ENCODE assay signal across 8 cellular contexts in the genomic region with DNA sequence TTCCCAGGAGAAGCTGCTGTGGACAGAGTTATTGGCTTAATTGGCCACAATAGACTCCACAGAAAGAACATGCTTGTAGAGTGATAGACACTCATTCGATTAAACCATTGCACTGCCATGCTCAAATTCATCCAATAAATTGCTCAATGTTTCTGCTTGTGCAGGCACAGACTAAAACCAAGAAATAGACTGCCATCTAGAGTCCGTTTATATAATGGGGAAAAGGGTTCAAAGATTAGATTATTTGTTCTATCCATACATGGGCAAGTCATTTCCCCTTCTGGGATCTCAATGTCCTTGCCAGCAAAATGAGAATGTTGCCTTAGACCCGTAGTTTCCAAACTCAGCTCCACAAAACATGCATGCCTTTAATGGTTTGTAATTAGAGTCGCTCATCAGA. TPM values are rescaled to one million over a fixed set of nuclear protein-coding genes. Genes with fewer than 3 reads are reported as not detected.
DNase-seq lines count a peak whose midpoint lies in the region; ATAC-seq, FAIRE-seq and TF ChIP-seq lines count a peak whose summit lies in the region.

No MANE protein-coding gene starts in this region.

- H3K27me3 ChIP-seq in DOHH2 (ENCODE audit: control insufficient read depth, low read length) (no peaks in the 10 kb centered on the region), SK-N-SH (ENCODE audit: insufficient read depth) (no peaks in the 10 kb centered on the region; the same call in 1 of the 2 replicates), heart right ventricle (peaks cover 0 to 7% (median 0%) of the 10 kb centered on the region in 7 donors)

- TF ChIP-seq EP300 in SK-N-SH (IDR thresholded peaks at IDR 0.05; ENCODE audit: borderline replicate concordance in 1 of 2, low read depth in 1 of 2, low read length in 1 of 2): no peak

- H4K20me1 ChIP-seq in DOHH2 (ENCODE audit: control insufficient read depth, insufficient read depth, low read depth, low read length): no peaks in the 10 kb centered on the region
- no peaks in the 10 kb centered on the region for H4K20me1 ChIP-seq in SK-N-SH (ENCODE audit: insufficient read depth)

- peak; percentile 60 for DNase-seq in LHCN-M2 (ENCODE audit: low read depth)
- peak; percentile 45 for DNase-seq in SK-N-SH
- no peak for DNase-seq in heart right ventricle
- peak; percentile 13 for DNase-seq in urothelium cell line (ENCODE audit: low spot score)
- DNase-seq in stimulated activated CD8-positive, alpha-beta memory T cell treated with anti-CD3 and anti-CD28 coated beads, Interleukin-4, amount 100 ng/mL, for 48 hours: no peak

- 18% methylated on average over 4 of the region's 4 CpGs for WGBS in SK-N-SH (ENCODE audit: low lambda C conversion rate)
- 20 to 23% methylated on average over 4 of the region's 4 CpGs for WGBS in heart right ventricle, 2 donors

- POLR2A ChIA-PET in SK-N-SH (lab: Yijun Ruan, JAX): interaction anchor here (0.5 kb wide), 1 partner anchor 12 kb away, joined by 3 read pairs; no protein-coding TSS in a partner anchor

- H2AFZ ChIP-seq in SK-N-SH (ENCODE audit: low read depth): peak overlapping the region; percentile 60; the same call in 1 of the 2 replicates

- H3K9me3 ChIP-seq in DOHH2 (ENCODE audit: control insufficient read depth, insufficient read depth, low read length): no peaks in the 10 kb centered on the region
- no peaks in the 10 kb centered on the region for H3K9me3 ChIP-seq in SK-N-SH
- no peaks in the 10 kb centered on the region for H3K9me3 ChIP-seq in heart right ventricle

- ATAC-seq in heart right ventricle (peak in 3 of 8 donors; percentile 34 to 42 (median 38)), HG03469 (IDR thresholded peaks at IDR 0.05; ENCODE audit: unreplicated experiment) (no peak)
- ATAC-seq in activated CD4-positive, CD25-positive, alpha-beta regulatory T cell treated with anti-CD3 and anti-CD28 coated beads, Interleukin-2, amount 50 U/mL, for 24 hours: no peak

- H3K4me3 ChIP-seq in DOHH2 (ENCODE audit: low read length) (no peak overlapping the region), SK-N-SH (ENCODE audit: low read depth in 2 of 2, low read length in 1 of 2) (no peak overlapping the region), heart right ventricle (no peak overlapping the region)

- H3F3A ChIP-seq in DOHH2 (ENCODE audit: control insufficient read depth, insufficient read depth) (no peaks in the 10 kb centered on the region), SK-N-SH (replicated peaks; ENCODE audit: insufficient read depth) (peaks cover 3% of the 10 kb centered on the region)

- TF ChIP-seq RAD21 in SK-N-SH (IDR thresholded peaks at IDR 0.05; ENCODE audit: low read length): peak; percentile 76

- H3K9me2 ChIP-seq in DOHH2 (replicated peaks; ENCODE audit: control insufficient read depth, low read length): no peaks in the 10 kb centered on the region
- no peaks in the 10 kb centered on the region for H3K9me2 ChIP-seq in SK-N-SH

- FAIRE-seq in urothelium cell line (lab: Jason Lieb, UNC): no peak

- no peak overlapping the region for H3K27ac ChIP-seq in DOHH2 (ENCODE audit: low read depth, low read length)
- no peak overlapping the region for H3K27ac ChIP-seq in SK-N-SH (ENCODE audit: low read depth in 2 of 2, low read length in 1 of 2)
- H3K27ac ChIP-seq in heart right ventricle: peak overlapping the region in 2 of 10 donors; percentile 40 to 43

- TF ChIP-seq CTCF in DOHH2 (IDR thresholded peaks at IDR 0.05; ENCODE audit: low read depth, low read length, poor library complexity, severe bottlenecking): peak; percentile 42
- TF ChIP-seq CTCF in SK-N-SH (IDR thresholded peaks at IDR 0.05): peak; percentile 65
- peak; percentile 10 to 65 (median 49) for TF ChIP-seq CTCF in heart right ventricle (IDR thresholded peaks at IDR 0.05)

- no peak overlapping the region for H3K9ac ChIP-seq in SK-N-SH

- CTCF ChIA-PET in SK-N-SH (lab: Yijun Ruan, JAX): interaction anchor here (0.8 to 2.6 kb wide), 10 partner anchors 9 to 434 kb away, joined by 3 to 14 read pairs (median 4); no protein-coding TSS in a partner anchor

- H3K4me2 ChIP-seq in DOHH2 (ENCODE audit: low read length) (no peak overlapping the region), SK-N-SH (no peak overlapping the region)

- H3K79me2 ChIP-seq in DOHH2 (ENCODE audit: control insufficient read depth, low read length) (no peaks in the 10 kb centered on the region), SK-N-SH (ENCODE audit: insufficient read depth) (no peaks in the 10 kb centered on the region)

- H3K36me3 ChIP-seq in DOHH2 (ENCODE audit: control insufficient read depth, low read length) (no peaks in the 10 kb centered on the region), SK-N-SH (replicated peaks in 1 of 2; ENCODE audit: control insufficient read depth in 1 of 2, insufficient read depth in 2 of 2, low read length in 1 of 2) (no peaks in the 10 kb centered on the region), heart right ventricle (no peaks in the 10 kb centered on the region)

- H3K4me1 ChIP-seq in DOHH2 (ENCODE audit: control insufficient read depth, low read length) (peaks cover 7% of the 10 kb centered on the region; the same call in 1 of the 2 replicates), SK-N-SH (ENCODE audit: control insufficient read depth in 1 of 2, insufficient read depth in 2 of 2, low read depth in 1 of 2, low read length in 1 of 2) (peaks cover 0 to 9% of the 10 kb centered on the region in 2 experiments; a peak in 2 of 4 replicates), heart right ventricle (peaks cover 0 to 22% (median 4%) of the 10 kb centered on the region in 9 donors)

- intact Hi-C loops in heart right ventricle (cut with DNase I): loop anchor here in 2 of 10 donors (2.0 to 5.0 kb wide), 2 partner anchors 35 to 37 kb away; no protein-coding TSS in a partner anchor

TF ChIP-seq in SK-N-SH, 30 proteins besides CTCF, POLR2A, EP300 and RAD21:
- TF ChIP-seq SMC3 (IDR thresholded peaks at IDR 0.05; ENCODE audit: low read depth, low read length) (peak; percentile 53; the same call in 1 of the 2 replicates), ELF1 (IDR thresholded peaks at IDR 0.05) (no peak), TEAD4 (IDR thresholded peaks at IDR 0.05; ENCODE audit: borderline replicate concordance, insufficient read depth) (no peak)
- TF ChIP-seq, protein P1, sequence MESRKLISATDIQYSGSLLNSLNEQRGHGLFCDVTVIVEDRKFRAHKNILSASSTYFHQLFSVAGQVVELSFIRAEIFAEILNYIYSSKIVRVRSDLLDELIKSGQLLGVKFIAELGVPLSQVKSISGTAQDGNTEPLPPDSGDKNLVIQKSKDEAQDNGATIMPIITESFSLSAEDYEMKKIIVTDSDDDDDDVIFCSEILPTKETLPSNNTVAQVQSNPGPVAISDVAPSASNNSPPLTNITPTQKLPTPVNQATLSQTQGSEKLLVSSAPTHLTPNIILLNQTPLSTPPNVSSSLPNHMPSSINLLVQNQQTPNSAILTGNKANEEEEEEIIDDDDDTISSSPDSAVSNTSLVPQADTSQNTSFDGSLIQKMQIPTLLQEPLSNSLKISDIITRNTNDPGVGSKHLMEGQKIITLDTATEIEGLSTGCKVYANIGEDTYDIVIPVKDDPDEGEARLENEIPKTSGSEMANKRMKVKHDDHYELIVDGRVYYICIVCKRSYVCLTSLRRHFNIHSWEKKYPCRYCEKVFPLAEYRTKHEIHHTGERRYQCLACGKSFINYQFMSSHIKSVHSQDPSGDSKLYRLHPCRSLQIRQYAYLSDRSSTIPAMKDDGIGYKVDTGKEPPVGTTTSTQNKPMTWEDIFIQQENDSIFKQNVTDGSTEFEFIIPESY (IDR thresholded peaks at IDR 0.05; ENCODE audit: borderline replicate concordance, low read depth): no peak

RNA-seq across cellular contexts. Expression of a gene that starts 8.7 kb away (rescaled TPM):
- total RNA-seq in LHCN-M2 (2014; rRNA removed) (6.4 and 7.4 TPM in 2 replicates), heart right ventricle (1 to 10 TPM; 3.7 to 7.4 (median 6.4) TPM)
- polyA plus RNA-seq in LHCN-M2 (2012): 8.1 TPM
- polyA plus RNA-seq in SK-N-SH (2012; rRNA removed) (2.4 and 3.2 TPM in 2 replicates), heart right ventricle (10 to 100 TPM in 1 of 2 donors, 1 to 10 TPM in 1; 6.8 to 15.0 TPM)
- 3.3 and 3.7 TPM in 2 replicates for polyA plus RNA-seq in SK-N-SH (2012; cell fraction: cytosol; rRNA removed)
- 1.2 and 1.5 TPM in 2 replicates for polyA plus RNA-seq in SK-N-SH (2012; cell fraction: nucleus; rRNA removed)

RNA-seq across cellular contexts. Expression of a gene that starts 22.9 kb away (rescaled TPM):
- 12.4 and 19.0 TPM in 2 replicates for total RNA-seq in LHCN-M2 (2014; rRNA removed)
- 33.3 TPM for polyA plus RNA-seq in LHCN-M2 (2012)
- polyA plus RNA-seq in SK-N-SH (2012; rRNA removed): 11.4 and 17.7 TPM in 2 replicates
- polyA plus RNA-seq in SK-N-SH (2012; cell fraction: cytosol; rRNA removed): 13.7 and 17.3 TPM in 2 replicates
- polyA plus RNA-seq in SK-N-SH (2012; cell fraction: nucleus; rRNA removed): 5.7 and 6.8 TPM in 2 replicates
- total RNA-seq in heart right ventricle: 10 to 100 TPM; 11.7 to 19.7 (median 14.9) TPM
- polyA plus RNA-seq in heart right ventricle: 10 to 100 TPM; 14.7 to 23.6 TPM

RNA-seq across cellular contexts. Expression of a gene that starts 32.7 kb away (rescaled TPM):
- total RNA-seq in LHCN-M2 (2014; rRNA removed): 117 and 129 TPM in 2 replicates
- polyA plus RNA-seq in LHCN-M2 (2012): 403 TPM
- 142 and 181 TPM in 2 replicates for polyA plus RNA-seq in SK-N-SH (2012; rRNA removed)
- 92.9 and 123 TPM in 2 replicates for polyA plus RNA-seq in SK-N-SH (2012; cell fraction: cytosol; rRNA removed)
- 153 and 272 TPM in 2 replicates for polyA plus RNA-seq in SK-N-SH (2012; cell fraction: nucleus; rRNA removed)
- total RNA-seq in heart right ventricle: 100 to 1,000 TPM; 289 to 354 (median 298) TPM
- polyA plus RNA-seq in heart right ventricle: 100 to 1,000 TPM; 388 to 485 TPM

RNA-seq across cellular contexts. Expression of a gene that starts 52.5 kb away (rescaled TPM):
- 18.0 and 25.1 TPM in 2 replicates for total RNA-seq in LHCN-M2 (2014; rRNA removed)
- 124 TPM for polyA plus RNA-seq in LHCN-M2 (2012)
- 78.5 and 109 TPM in 2 replicates for polyA plus RNA-seq in SK-N-SH (2012; rRNA removed)
- polyA plus RNA-seq in SK-N-SH (2012; cell fraction: cytosol; rRNA removed): 70.6 and 87.3 TPM in 2 replicates
- polyA plus RNA-seq in SK-N-SH (2012; cell fraction: nucleus; rRNA removed): 44.0 and 44.5 TPM in 2 replicates
- total RNA-seq in heart right ventricle: 10 to 100 TPM; 22.1 to 44.0 (median 28.8) TPM
- polyA plus RNA-seq in heart right ventricle: 100 to 1,000 TPM; 105 to 108 TPM

Comparison
In these comparisons a context has a peak if more than half of its experiments do, and no peak if none do; other contexts are left out.
1. DNase-seq: peak in LHCN-M2 (single experiment), SK-N-SH (single experiment) and urothelium cell line (single experiment); none in heart right ventricle (0 of 2) and stimulated activated CD8-positive, alpha-beta memory T cell treated with anti-CD3 and anti-CD28 coated beads, Interleukin-4, amount 100 ng/mL, for 48 hours (single experiment).
2. Peak in every context shown above with its lines, with median percentiles within 50 percentile points of each other: CTCF ChIP-seq.